In the genomic region with DNA sequence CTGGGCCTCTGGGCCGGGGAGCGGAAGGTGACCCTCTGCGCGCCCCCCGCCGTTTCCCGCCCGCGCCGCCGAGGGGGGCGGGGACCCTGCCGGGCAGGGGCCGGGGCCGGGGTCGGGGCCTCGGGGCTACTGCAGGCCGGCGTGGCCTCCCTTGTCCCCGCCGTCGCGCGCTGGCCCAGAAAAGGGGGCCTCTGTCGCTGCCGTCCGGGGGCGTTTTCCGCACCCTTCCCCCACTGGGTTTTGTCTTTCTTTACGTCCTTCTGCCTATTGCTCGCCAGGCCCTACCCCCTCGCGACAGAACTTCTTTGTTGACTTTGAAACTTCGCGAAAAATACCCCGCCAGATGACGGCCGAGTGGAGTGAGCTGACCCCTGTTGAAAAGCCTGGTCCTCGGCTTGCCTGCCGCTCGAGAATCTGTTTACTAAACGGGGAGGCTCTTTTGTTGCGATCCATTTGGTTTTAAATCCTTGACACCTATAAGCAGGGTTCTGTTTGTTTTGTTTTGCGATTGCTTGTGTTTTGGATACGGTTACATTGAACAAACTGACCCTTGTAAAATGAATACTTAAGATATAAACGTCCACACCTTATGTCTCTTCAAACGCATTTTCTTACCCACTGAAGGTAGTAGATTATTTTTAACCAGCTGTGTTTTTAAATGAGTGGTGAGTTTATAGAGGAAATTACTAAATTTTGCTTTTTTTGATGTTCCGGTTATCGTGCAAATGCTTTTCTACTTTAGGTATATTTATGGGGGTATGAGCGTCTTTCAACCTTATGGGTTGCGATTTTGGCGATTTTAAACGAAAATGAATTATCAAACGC, we compare ENCODE assay signal across 1 cellular context.
A peak's percentile ranks its signal among the peaks of the same experiment; 100 is the strongest.
TF ChIP-seq lines count a peak whose summit lies in the region.

No MANE protein-coding gene starts in this region.

TF ChIP-seq in HepG2, 621 proteins besides CTCF, POLR2A, EP300 and RAD21 (continued from another document and continues in another):
- TF ChIP-seq, protein P1, sequence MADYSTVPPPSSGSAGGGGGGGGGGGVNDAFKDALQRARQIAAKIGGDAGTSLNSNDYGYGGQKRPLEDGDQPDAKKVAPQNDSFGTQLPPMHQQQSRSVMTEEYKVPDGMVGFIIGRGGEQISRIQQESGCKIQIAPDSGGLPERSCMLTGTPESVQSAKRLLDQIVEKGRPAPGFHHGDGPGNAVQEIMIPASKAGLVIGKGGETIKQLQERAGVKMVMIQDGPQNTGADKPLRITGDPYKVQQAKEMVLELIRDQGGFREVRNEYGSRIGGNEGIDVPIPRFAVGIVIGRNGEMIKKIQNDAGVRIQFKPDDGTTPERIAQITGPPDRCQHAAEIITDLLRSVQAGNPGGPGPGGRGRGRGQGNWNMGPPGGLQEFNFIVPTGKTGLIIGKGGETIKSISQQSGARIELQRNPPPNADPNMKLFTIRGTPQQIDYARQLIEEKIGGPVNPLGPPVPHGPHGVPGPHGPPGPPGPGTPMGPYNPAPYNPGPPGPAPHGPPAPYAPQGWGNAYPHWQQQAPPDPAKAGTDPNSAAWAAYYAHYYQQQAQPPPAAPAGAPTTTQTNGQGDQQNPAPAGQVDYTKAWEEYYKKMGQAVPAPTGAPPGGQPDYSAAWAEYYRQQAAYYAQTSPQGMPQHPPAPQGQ (CRISPR knock-in tag; IDR thresholded peaks at IDR 0.05; ENCODE audit: borderline replicate concordance) = no peak
- TF ChIP-seq ZNF326 (CRISPR knock-in tag; IDR thresholded peaks at IDR 0.05; ENCODE audit: borderline replicate concordance) (no peak), ZNF607 (CRISPR knock-in tag; IDR thresholded peaks at IDR 0.05; ENCODE audit: borderline replicate concordance) (no peak), SOX13 (IDR thresholded peaks at IDR 0.05) (no peak), SOX13 (CRISPR knock-in tag; conservative IDR thresholded peaks at IDR 0.05 in 1 of 2, IDR thresholded peaks at IDR 0.05 in 1 of 2) (no peak), HES4 (CRISPR knock-in tag; IDR thresholded peaks at IDR 0.05; ENCODE audit: borderline replicate concordance) (0 out of 2 replicates have a peak, but pooled peaks have one; percentile 55), SRSF4 (IDR thresholded peaks at IDR 0.05; ENCODE audit: low read depth, low read length, poor library complexity, severe bottlenecking) (no peak), ZNF530 (CRISPR knock-in tag; IDR thresholded peaks at IDR 0.05; ENCODE audit: low read depth) (no peak), FOSL2 (CRISPR knock-in tag; IDR thresholded peaks at IDR 0.05) (no peak), PHF8 (CRISPR knock-in tag; IDR thresholded peaks at IDR 0.05) (peak; percentile 37; the same call in 1 of the 2 replicates), ZNF441 (CRISPR knock-in tag; IDR thresholded peaks at IDR 0.05; ENCODE audit: borderline replicate concordance) (no peak), ASH2L (IDR thresholded peaks at IDR 0.05; ENCODE audit: insufficient read length, low read depth, low read length) (peak; percentile 81), PAF1 (CRISPR knock-in tag; IDR thresholded peaks at IDR 0.05) (no peak), ETS1 (CRISPR knock-in tag; IDR thresholded peaks at IDR 0.05) (no peak), CREBL2 (CRISPR knock-in tag; IDR thresholded peaks at IDR 0.05; ENCODE audit: borderline replicate concordance) (no peak), ZNF17 (CRISPR knock-in tag; IDR thresholded peaks at IDR 0.05) (no peak), ZNF503 (CRISPR knock-in tag; IDR thresholded peaks at IDR 0.05) (0 out of 2 replicates have a peak, but pooled peaks have one; percentile 52), ZNF12 (CRISPR knock-in tag; IDR thresholded peaks at IDR 0.05) (no peak), ZNF264 (CRISPR knock-in tag; IDR thresholded peaks at IDR 0.05) (no peak), ZNF567 (CRISPR knock-in tag; IDR thresholded peaks at IDR 0.05; ENCODE audit: borderline replicate concordance) (no peak), ZBTB39 (CRISPR knock-in tag; IDR thresholded peaks at IDR 0.05) (no peak), TGIF2 (CRISPR knock-in tag; IDR thresholded peaks at IDR 0.05) (0 out of 2 replicates have a peak, but pooled peaks have one; percentile 23), YEATS2 (CRISPR knock-in tag; IDR thresholded peaks at IDR 0.05; ENCODE audit: borderline replicate concordance) (no peak), TARDBP (CRISPR knock-in tag; IDR thresholded peaks at IDR 0.05) (no peak), BRD4 (CRISPR knock-in tag; IDR thresholded peaks at IDR 0.05) (no peak)
- TF ChIP-seq, protein P2, sequence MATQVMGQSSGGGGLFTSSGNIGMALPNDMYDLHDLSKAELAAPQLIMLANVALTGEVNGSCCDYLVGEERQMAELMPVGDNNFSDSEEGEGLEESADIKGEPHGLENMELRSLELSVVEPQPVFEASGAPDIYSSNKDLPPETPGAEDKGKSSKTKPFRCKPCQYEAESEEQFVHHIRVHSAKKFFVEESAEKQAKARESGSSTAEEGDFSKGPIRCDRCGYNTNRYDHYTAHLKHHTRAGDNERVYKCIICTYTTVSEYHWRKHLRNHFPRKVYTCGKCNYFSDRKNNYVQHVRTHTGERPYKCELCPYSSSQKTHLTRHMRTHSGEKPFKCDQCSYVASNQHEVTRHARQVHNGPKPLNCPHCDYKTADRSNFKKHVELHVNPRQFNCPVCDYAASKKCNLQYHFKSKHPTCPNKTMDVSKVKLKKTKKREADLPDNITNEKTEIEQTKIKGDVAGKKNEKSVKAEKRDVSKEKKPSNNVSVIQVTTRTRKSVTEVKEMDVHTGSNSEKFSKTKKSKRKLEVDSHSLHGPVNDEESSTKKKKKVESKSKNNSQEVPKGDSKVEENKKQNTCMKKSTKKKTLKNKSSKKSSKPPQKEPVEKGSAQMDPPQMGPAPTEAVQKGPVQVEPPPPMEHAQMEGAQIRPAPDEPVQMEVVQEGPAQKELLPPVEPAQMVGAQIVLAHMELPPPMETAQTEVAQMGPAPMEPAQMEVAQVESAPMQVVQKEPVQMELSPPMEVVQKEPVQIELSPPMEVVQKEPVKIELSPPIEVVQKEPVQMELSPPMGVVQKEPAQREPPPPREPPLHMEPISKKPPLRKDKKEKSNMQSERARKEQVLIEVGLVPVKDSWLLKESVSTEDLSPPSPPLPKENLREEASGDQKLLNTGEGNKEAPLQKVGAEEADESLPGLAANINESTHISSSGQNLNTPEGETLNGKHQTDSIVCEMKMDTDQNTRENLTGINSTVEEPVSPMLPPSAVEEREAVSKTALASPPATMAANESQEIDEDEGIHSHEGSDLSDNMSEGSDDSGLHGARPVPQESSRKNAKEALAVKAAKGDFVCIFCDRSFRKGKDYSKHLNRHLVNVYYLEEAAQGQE (IDR thresholded peaks at IDR 0.05; ENCODE audit: borderline replicate concordance in 1 of 2, low read depth in 1 of 2, low read length in 2 of 2) = no peak
- TF ChIP-seq, protein P3, sequence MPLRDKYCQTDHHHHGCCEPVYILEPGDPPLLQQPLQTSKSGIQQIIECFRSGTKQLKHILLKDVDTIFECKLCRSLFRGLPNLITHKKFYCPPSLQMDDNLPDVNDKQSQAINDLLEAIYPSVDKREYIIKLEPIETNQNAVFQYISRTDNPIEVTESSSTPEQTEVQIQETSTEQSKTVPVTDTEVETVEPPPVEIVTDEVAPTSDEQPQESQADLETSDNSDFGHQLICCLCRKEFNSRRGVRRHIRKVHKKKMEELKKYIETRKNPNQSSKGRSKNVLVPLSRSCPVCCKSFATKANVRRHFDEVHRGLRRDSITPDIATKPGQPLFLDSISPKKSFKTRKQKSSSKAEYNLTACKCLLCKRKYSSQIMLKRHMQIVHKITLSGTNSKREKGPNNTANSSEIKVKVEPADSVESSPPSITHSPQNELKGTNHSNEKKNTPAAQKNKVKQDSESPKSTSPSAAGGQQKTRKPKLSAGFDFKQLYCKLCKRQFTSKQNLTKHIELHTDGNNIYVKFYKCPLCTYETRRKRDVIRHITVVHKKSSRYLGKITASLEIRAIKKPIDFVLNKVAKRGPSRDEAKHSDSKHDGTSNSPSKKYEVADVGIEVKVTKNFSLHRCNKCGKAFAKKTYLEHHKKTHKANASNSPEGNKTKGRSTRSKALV (CRISPR knock-in tag; IDR thresholded peaks at IDR 0.05) = no peak
- TF ChIP-seq, protein P4, sequence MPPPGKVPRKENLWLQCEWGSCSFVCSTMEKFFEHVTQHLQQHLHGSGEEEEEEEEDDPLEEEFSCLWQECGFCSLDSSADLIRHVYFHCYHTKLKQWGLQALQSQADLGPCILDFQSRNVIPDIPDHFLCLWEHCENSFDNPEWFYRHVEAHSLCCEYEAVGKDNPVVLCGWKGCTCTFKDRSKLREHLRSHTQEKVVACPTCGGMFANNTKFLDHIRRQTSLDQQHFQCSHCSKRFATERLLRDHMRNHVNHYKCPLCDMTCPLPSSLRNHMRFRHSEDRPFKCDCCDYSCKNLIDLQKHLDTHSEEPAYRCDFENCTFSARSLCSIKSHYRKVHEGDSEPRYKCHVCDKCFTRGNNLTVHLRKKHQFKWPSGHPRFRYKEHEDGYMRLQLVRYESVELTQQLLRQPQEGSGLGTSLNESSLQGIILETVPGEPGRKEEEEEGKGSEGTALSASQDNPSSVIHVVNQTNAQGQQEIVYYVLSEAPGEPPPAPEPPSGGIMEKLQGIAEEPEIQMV (CRISPR knock-in tag; IDR thresholded peaks at IDR 0.05; ENCODE audit: low read depth) = no peak
- TF ChIP-seq, protein P5, sequence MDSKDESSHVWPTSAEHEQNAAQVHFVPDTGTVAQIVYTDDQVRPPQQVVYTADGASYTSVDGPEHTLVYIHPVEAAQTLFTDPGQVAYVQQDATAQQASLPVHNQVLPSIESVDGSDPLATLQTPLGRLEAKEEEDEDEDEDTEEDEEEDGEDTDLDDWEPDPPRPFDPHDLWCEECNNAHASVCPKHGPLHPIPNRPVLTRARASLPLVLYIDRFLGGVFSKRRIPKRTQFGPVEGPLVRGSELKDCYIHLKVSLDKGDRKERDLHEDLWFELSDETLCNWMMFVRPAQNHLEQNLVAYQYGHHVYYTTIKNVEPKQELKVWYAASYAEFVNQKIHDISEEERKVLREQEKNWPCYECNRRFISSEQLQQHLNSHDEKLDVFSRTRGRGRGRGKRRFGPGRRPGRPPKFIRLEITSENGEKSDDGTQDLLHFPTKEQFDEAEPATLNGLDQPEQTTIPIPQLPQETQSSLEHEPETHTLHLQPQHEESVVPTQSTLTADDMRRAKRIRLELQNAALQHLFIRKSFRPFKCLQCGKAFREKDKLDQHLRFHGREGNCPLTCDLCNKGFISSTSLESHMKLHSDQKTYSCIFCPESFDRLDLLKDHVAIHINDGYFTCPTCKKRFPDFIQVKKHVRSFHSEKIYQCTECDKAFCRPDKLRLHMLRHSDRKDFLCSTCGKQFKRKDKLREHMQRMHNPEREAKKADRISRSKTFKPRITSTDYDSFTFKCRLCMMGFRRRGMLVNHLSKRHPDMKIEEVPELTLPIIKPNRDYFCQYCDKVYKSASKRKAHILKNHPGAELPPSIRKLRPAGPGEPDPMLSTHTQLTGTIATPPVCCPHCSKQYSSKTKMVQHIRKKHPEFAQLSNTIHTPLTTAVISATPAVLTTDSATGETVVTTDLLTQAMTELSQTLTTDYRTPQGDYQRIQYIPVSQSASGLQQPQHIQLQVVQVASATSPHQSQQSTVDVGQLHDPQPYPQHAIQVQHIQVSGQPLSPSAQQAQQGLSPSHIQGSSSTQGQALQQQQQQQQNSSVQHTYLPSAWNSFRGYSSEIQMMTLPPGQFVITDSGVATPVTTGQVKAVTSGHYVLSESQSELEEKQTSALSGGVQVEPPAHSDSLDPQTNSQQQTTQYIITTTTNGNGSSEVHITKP (CRISPR knock-in tag; IDR thresholded peaks at IDR 0.05; ENCODE audit: low read depth) = no peak
